Comparison of ENCODE assay signal across 12 cellular contexts in genomic region chr1:84442747-84443646, GRCh38. TPM values are rescaled to one million over a fixed set of nuclear protein-coding genes. Genes with fewer than 3 reads are reported as not detected.
DNase-seq lines count a peak whose midpoint lies in the region; ATAC-seq, FAIRE-seq and TF ChIP-seq lines count a peak whose summit lies in the region.
"Not testable (repeated sequence)": the region's sequence is repeated elsewhere in the genome, so short reads cannot be mapped to it uniquely, and the experiment has no call there.
"Had no signal": no experiment of that assay in that cellular context is flagged by ENCODE, and none has a peak within 500 bp of the region (broad histone marks: within the 10 kb centered on the region; RNA-seq: fewer than 3 reads in every experiment).

No MANE protein-coding gene starts in this region.

- not testable (repeated sequence) for BruUV-seq in HepG2 (replicated peaks; lab: Mats Ljungman, UMichigan)

- H3K36me3 ChIP-seq in CD8-positive, alpha-beta memory T cell (ENCODE audit: insufficient read depth, low read length); GM23338 (ENCODE audit: insufficient read depth); HepG2 (replicated peaks in 1 of 2; ENCODE audit: control insufficient read depth in 1 of 2, insufficient read depth in 2 of 2, low read length in 2 of 2): not testable (repeated sequence)

- 40% methylated on average over 3 of the region's 7 CpGs for WGBS in HepG2 (ENCODE audit: low lambda C conversion rate)

- H3K4me1 ChIP-seq in CD8-positive, alpha-beta memory T cell (ENCODE audit: insufficient read depth, low read length) = peaks cover 15% of the 10 kb centered on the region
- not testable (repeated sequence) for H3K4me1 ChIP-seq in GM23338 (ENCODE audit: insufficient read depth); HepG2 (ENCODE audit: insufficient read depth, low read length)

- peak overlapping the region; percentile 52 for H2AFZ ChIP-seq in GM23338
- not testable (repeated sequence) for H2AFZ ChIP-seq in HepG2 (ENCODE audit: low read length)

- TF ChIP-seq RAD21 in HepG2 (CRISPR knock-in tag; IDR thresholded peaks at IDR 0.05) = not testable (repeated sequence)

- H3K4me2 ChIP-seq in GM23338 = not testable (repeated sequence)
- 0 out of 2 replicates have a peak overlapping the region, but pooled peaks have one; percentile 39 for H3K4me2 ChIP-seq in HepG2 (ENCODE audit: low read depth, low read length)

- intact Hi-C loops in HepG2 (cut with micrococcal nuclease; ENCODE audit: unreplicated experiment) = loop anchor here (1.0 to 5.0 kb wide), 3 partner anchors 99 to 329 kb away; no protein-coding TSS in a partner anchor

- H3F3A ChIP-seq in GM23338 (replicated peaks; ENCODE audit: low read depth) = not testable (repeated sequence)

- H3K9me2 ChIP-seq in GM23338 (ENCODE audit: insufficient read depth) = not testable (repeated sequence)

- peaks cover 12 to 22% (median 21%) of the 10 kb centered on the region in 3 donors for H3K4me1 Mint-ChIP-seq in CD8-positive, alpha-beta memory T cell
- not testable (repeated sequence) for H3K4me1 Mint-ChIP-seq in GM23338; T-helper 17 cell; activated naive CD8-positive, alpha-beta T cell treated with anti-CD3 and anti-CD28 coated beads, Interleukin-2, amount 10 ng/mL, durations not matched to agents 7 days and 5 days; stimulated activated effector memory CD8-positive, alpha-beta T cell treated with anti-CD3 and anti-CD28 coated beads, Interleukin-12 subunit alpha, Interleukin-12 subunit beta, amount 100 ng/mL, for 72 hours

- CTCF ChIA-PET in CD8-positive, alpha-beta memory T cell (lab: Charles Lee) = interaction anchor here (0.7 to 3.4 kb wide), 31 partner anchors 9 to 340 kb away, joined by 3 to 44 read pairs (median 4); partner anchors contain the start of genes CTBS, GNG5, PRKACB and SPATA1
- CTCF ChIA-PET in HepG2 (lab: Yijun Ruan, JAX; ENCODE audit: low intra/inter-chr PET ratio, low total read pairs) = interaction anchor here (1.6 to 2.7 kb wide), 2 partner anchors 161 to 311 kb away, joined by 5 to 19 read pairs; no protein-coding TSS in a partner anchor

- not testable (repeated sequence) for H4K20me1 ChIP-seq in GM23338 (replicated peaks; ENCODE audit: insufficient read depth); HepG2 (ENCODE audit: insufficient read depth, low read length)

- H3K27me3 Mint-ChIP-seq in CD8-positive, alpha-beta memory T cell = peaks cover 15 to 22% of the 10 kb centered on the region in 2 donors
- H3K27me3 Mint-ChIP-seq in GM23338 (ENCODE audit: insufficient read depth, low read depth, poor library complexity); T-helper 17 cell; activated naive CD8-positive, alpha-beta T cell treated with anti-CD3 and anti-CD28 coated beads, Interleukin-2, amount 10 ng/mL, durations not matched to agents 7 days and 5 days: not testable (repeated sequence)

- not testable (repeated sequence) for H3K9ac ChIP-seq in HepG2 (ENCODE audit: insufficient read depth, low read depth, low read length)

- not testable (repeated sequence) for ATAC-seq in GM23338, HepG2
- peak; percentile 84 for ATAC-seq in T-helper 17 cell
- ATAC-seq in activated naive CD8-positive, alpha-beta T cell treated with anti-CD3 and anti-CD28 coated beads, Interleukin-2, amount 10 ng/mL, durations not matched to agents 7 days and 5 days (ENCODE audit: low read depth) = peak; percentile 66
- ATAC-seq in stimulated activated effector memory CD8-positive, alpha-beta T cell treated with anti-CD3 and anti-CD28 coated beads, Interleukin-12 subunit alpha, Interleukin-12 subunit beta, amount 100 ng/mL, for 72 hours = peak; percentile 69

- H3K9me3 ChIP-seq in CD8-positive, alpha-beta memory T cell (ENCODE audit: low read length); T-helper 17 cell (ENCODE audit: control insufficient read depth, low read length, poor library complexity, severe bottlenecking); HepG2 (ENCODE audit: low read length): not testable (repeated sequence)

- H3K4me3 Mint-ChIP-seq in CD8-positive, alpha-beta memory T cell = peak overlapping the region in 4 of 7 donors; percentile 12 to 58 (median 32)
- H3K4me3 Mint-ChIP-seq in GM23338; stimulated activated effector memory CD8-positive, alpha-beta T cell treated with anti-CD3 and anti-CD28 coated beads, Interleukin-12 subunit alpha, Interleukin-12 subunit beta, amount 100 ng/mL, for 72 hours: not testable (repeated sequence)
- peak overlapping the region; percentile 9 for H3K4me3 Mint-ChIP-seq in T-helper 17 cell
- H3K4me3 Mint-ChIP-seq in activated naive CD8-positive, alpha-beta T cell treated with anti-CD3 and anti-CD28 coated beads, Interleukin-2, amount 10 ng/mL, durations not matched to agents 7 days and 5 days = peak overlapping the region; percentile 45

- not testable (repeated sequence) for H3K27me3 ChIP-seq in CD8-positive, alpha-beta memory T cell (ENCODE audit: insufficient read depth, low read length, poor library complexity, severe bottlenecking); GM23338 (ENCODE audit: insufficient read depth); HepG2 (ENCODE audit: control insufficient read depth in 1 of 2, insufficient read depth in 2 of 2, low read length in 2 of 2)

- H3K36me3 Mint-ChIP-seq in CD8-positive, alpha-beta memory T cell; GM23338 (ENCODE audit: low read depth); T-helper 17 cell (ENCODE audit: low read depth); activated naive CD8-positive, alpha-beta T cell treated with anti-CD3 and anti-CD28 coated beads, Interleukin-2, amount 10 ng/mL, durations not matched to agents 7 days and 5 days; stimulated activated effector memory CD8-positive, alpha-beta T cell treated with anti-CD3 and anti-CD28 coated beads, Interleukin-12 subunit alpha, Interleukin-12 subunit beta, amount 100 ng/mL, for 72 hours: not testable (repeated sequence)

- TF ChIP-seq POLR2A in HepG2 (IDR thresholded peaks at IDR 0.05; ENCODE audit: insufficient read depth in 1 of 2, low read depth in 2 of 2, low read length in 2 of 2) = not testable (repeated sequence)

- H3K4me3 ChIP-seq in CD8-positive, alpha-beta memory T cell (ENCODE audit: low read length) = peak overlapping the region; percentile 4
- H3K4me3 ChIP-seq in GM23338; HepG2 (replicated peaks in 1 of 3; ENCODE audit: insufficient read depth in 1 of 3, low read depth in 2 of 3, low read length in 3 of 3): not testable (repeated sequence)

- not testable (repeated sequence) for TF ChIP-seq EP300 in HepG2 (IDR thresholded peaks at IDR 0.05; ENCODE audit: low read depth in 2 of 2, low read length in 2 of 2); HepG2 (CRISPR knock-in tag; IDR thresholded peaks at IDR 0.05; ENCODE audit: borderline replicate concordance)

- in situ Hi-C loops in HepG2 (cut with HindIII; ENCODE audit: extremely low pct_ligation_motif_present, low pct_unique_long_range_greater_than_20kb) = loop anchor here (5.0 kb wide), 1 partner anchor 159 kb away; no protein-coding TSS in a partner anchor

- not testable (repeated sequence) for FAIRE-seq in HepG2 (lab: Jason Lieb, UNC)

- TF ChIP-seq CTCF in GM23338 (conservative IDR thresholded peaks at IDR 0.05; ENCODE audit: low read depth in 2 of 2); HepG2 (CRISPR knock-in tag; IDR thresholded peaks at IDR 0.05): not testable (repeated sequence)

- DNase-seq in CD8-positive, alpha-beta memory T cell = peak in 4 of 5 donors; percentile 10 to 70 (median 26)
- not testable (repeated sequence) for DNase-seq in GM23338 (ENCODE audit: low spot score); HepG2 (ENCODE audit: low spot score)
- peak; percentile 42 for DNase-seq in NCI-H2029 (lab: John Stamatoyannopoulos, UW)
- DNase-seq in T-helper 17 cell = peak in 2 of 3 donors; percentile 17 to 27
- DNase-seq in activated CD8-positive, alpha-beta memory T cell treated with anti-CD3 and anti-CD28 coated beads for 24 hours = peak; percentile 64
- DNase-seq in activated naive CD8-positive, alpha-beta T cell treated with anti-CD3 and anti-CD28 coated beads, Interleukin-2, amount 10 ng/mL, durations not matched to agents 7 days and 5 days = peak; percentile 44
- peak in 1 of 2 donors; percentile 54 for DNase-seq in stimulated activated effector memory CD8-positive, alpha-beta T cell treated with anti-CD3 and anti-CD28 coated beads, Interleukin-12 subunit alpha, Interleukin-12 subunit beta, amount 100 ng/mL, for 72 hours (ENCODE audit: low spot score in 2 of 2)

- POLR2A ChIA-PET in CD8-positive, alpha-beta memory T cell (lab: Charles Lee) = interaction anchor here (1.0 to 1.3 kb wide), 3 partner anchors 36 to 131 kb away, joined by 3 to 5 read pairs (median 4); partner anchors contain the start of genes CTBS, GNG5 and SPATA1
- POLR2A ChIA-PET in activated naive CD8-positive, alpha-beta T cell treated with anti-CD3 and anti-CD28 coated beads, Interleukin-2, amount 10 ng/mL, durations not matched to agents 7 days and 5 days (lab: Charles Lee) = interaction anchor here (0.8 to 2.5 kb wide), 4 partner anchors 9 to 178 kb away, joined by 4 to 17 read pairs (median 6); partner anchors contain the start of genes CTBS, GNG5 and SPATA1
- POLR2A ChIA-PET in HepG2 (lab: Yijun Ruan, JAX) = not testable (repeated sequence)

- not testable (repeated sequence) for H3K79me2 ChIP-seq in GM23338 (replicated peaks; ENCODE audit: insufficient read depth); HepG2 (ENCODE audit: insufficient read depth, low read length)

- not testable (repeated sequence) for H3K9me3 Mint-ChIP-seq in CD8-positive, alpha-beta memory T cell; GM23338; activated naive CD8-positive, alpha-beta T cell treated with anti-CD3 and anti-CD28 coated beads, Interleukin-2, amount 10 ng/mL, durations not matched to agents 7 days and 5 days; stimulated activated effector memory CD8-positive, alpha-beta T cell treated with anti-CD3 and anti-CD28 coated beads, Interleukin-12 subunit alpha, Interleukin-12 subunit beta, amount 100 ng/mL, for 72 hours

- not testable (repeated sequence) for H3K27ac Mint-ChIP-seq in CD8-positive, alpha-beta memory T cell; GM23338
- peak overlapping the region; percentile 73 for H3K27ac Mint-ChIP-seq in T-helper 17 cell
- H3K27ac Mint-ChIP-seq in activated naive CD8-positive, alpha-beta T cell treated with anti-CD3 and anti-CD28 coated beads, Interleukin-2, amount 10 ng/mL, durations not matched to agents 7 days and 5 days = peak overlapping the region; percentile 44
- H3K27ac Mint-ChIP-seq in stimulated activated effector memory CD8-positive, alpha-beta T cell treated with anti-CD3 and anti-CD28 coated beads, Interleukin-12 subunit alpha, Interleukin-12 subunit beta, amount 100 ng/mL, for 72 hours = peak overlapping the region; percentile 23

- not testable (repeated sequence) for H3K27ac ChIP-seq in CD8-positive, alpha-beta memory T cell (ENCODE audit: low read depth, low read length); GM23338 (ENCODE audit: low read depth); HepG2 (ENCODE audit: extremely low read length, insufficient read depth, low read length)

RNA-seq across cellular contexts. Expression of gene RPF1, which starts 36.1 kb away (rescaled TPM):
- 10 to 100 TPM; 60.1 to 63.5 TPM for total RNA-seq in CD8-positive, alpha-beta memory T cell
- polyA plus RNA-seq in CD8-positive, alpha-beta memory T cell = 59.7 TPM
- total RNA-seq in GM23338 (2014; rRNA removed; shearing (Covaris generic)) = 56.4 and 62.6 TPM in 2 replicates
- polyA plus RNA-seq in GM23338 (2016; fragmentation: Nextera tagmentation; extraction: Ambion mirVana) (57.1 and 58.9 TPM in 2 replicates), HepG2 (2011; rRNA removed) (18.0 and 23.0 TPM in 2 replicates)
- total RNA-seq in T-helper 17 cell (10 to 100 TPM; 41.0 to 52.7 TPM), HepG2 (2016; rRNA removed; fragmentation: Illumina TruSeq; extraction: Trizol) (39.0 and 58.4 TPM in 2 replicates)
- total RNA-seq in activated naive CD8-positive, alpha-beta T cell treated with anti-CD3 and anti-CD28 coated beads, Interleukin-2, amount 10 ng/mL, durations not matched to agents 7 days and 5 days = 10 to 100 TPM; 34.8 to 36.2 TPM
- total RNA-seq in HepG2 (2016; cell fraction: cytosol; rRNA removed; fragmentation: Illumina TruSeq; extraction: Trizol; ENCODE audit: low read depth) = 11.4 and 13.2 TPM in 2 replicates
- 41.0 and 60.2 TPM in 2 replicates for total RNA-seq in HepG2 (2016; cell fraction: insoluble cytoplasmic fraction; rRNA removed; fragmentation: Illumina TruSeq; extraction: Trizol)
- 14.7 and 18.8 TPM in 2 replicates for total RNA-seq in HepG2 (2016; cell fraction: membrane; rRNA removed; fragmentation: Illumina TruSeq; extraction: Trizol)
- 23.2 and 24.9 TPM in 2 replicates for total RNA-seq in HepG2 (2016; cell fraction: nucleus; rRNA removed; fragmentation: Illumina TruSeq; extraction: Trizol)
- 8.8 and 12.7 TPM in 2 replicates for polyA plus RNA-seq in HepG2 (2011; cell fraction: cytosol; rRNA removed)
- polyA plus RNA-seq in HepG2 (2011; cell fraction: nucleus; rRNA removed) = 5.6 and 6.2 TPM in 2 replicates
- polyA plus RNA-seq in HepG2 (2012) = 16.9 and 23.4 TPM in 2 replicates
- polyA plus RNA-seq in HepG2 (2016; cell fraction: cytosol; fragmentation: Illumina TruSeq; extraction: Trizol; ENCODE audit: low read depth) = 7.7 and 8.5 TPM in 2 replicates
- 63.0 and 69.9 TPM in 2 replicates for polyA plus RNA-seq in HepG2 (2016; cell fraction: insoluble cytoplasmic fraction; fragmentation: Illumina TruSeq; extraction: Trizol; ENCODE audit: low read depth)
- 8.8 and 11.0 TPM in 2 replicates for polyA plus RNA-seq in HepG2 (2016; cell fraction: membrane; fragmentation: Illumina TruSeq; extraction: Trizol; ENCODE audit: low read depth)
- polyA plus RNA-seq in HepG2 (2016; cell fraction: nucleus; fragmentation: Illumina TruSeq; extraction: Trizol; ENCODE audit: insufficient read depth, low read depth) = 31.5 and 32.8 TPM in 2 replicates
- polyA minus RNA-seq in HepG2 (2011; rRNA and poly(A)+ RNA removed; ENCODE audit: low replicate concordance) = 1.8 and 7.1 TPM in 2 replicates
- polyA minus RNA-seq in HepG2 (2011; cell fraction: cytosol; rRNA and poly(A)+ RNA removed) = 6.5 and 7.5 TPM in 2 replicates
- 18.3 and 21.5 TPM in 2 replicates for polyA minus RNA-seq in HepG2 (2011; cell fraction: nucleus; rRNA and poly(A)+ RNA removed)

RNA-seq across cellular contexts. Expression of gene DNASE2B, which starts 44.7 kb away (rescaled TPM):
- total RNA-seq in CD8-positive, alpha-beta memory T cell = not detected
- polyA plus RNA-seq in CD8-positive, alpha-beta memory T cell = not detected
- not detected in 2 replicates for total RNA-seq in GM23338 (2014; rRNA removed; shearing (Covaris generic))
- not detected in 2 replicates for polyA plus RNA-seq in GM23338 (2016; fragmentation: Nextera tagmentation; extraction: Ambion mirVana)
- not detected for total RNA-seq in T-helper 17 cell
- not detected for total RNA-seq in activated naive CD8-positive, alpha-beta T cell treated with anti-CD3 and anti-CD28 coated beads, Interleukin-2, amount 10 ng/mL, durations not matched to agents 7 days and 5 days
- total RNA-seq in HepG2 (2016; rRNA removed; fragmentation: Illumina TruSeq; extraction: Trizol) = not detected in 2 replicates
- total RNA-seq in HepG2 (2016; cell fraction: cytosol; rRNA removed; fragmentation: Illumina TruSeq; extraction: Trizol; ENCODE audit: low read depth) = not detected in 2 replicates
- total RNA-seq in HepG2 (2016; cell fraction: insoluble cytoplasmic fraction; rRNA removed; fragmentation: Illumina TruSeq; extraction: Trizol) = not detected in 2 replicates
- not detected in 2 replicates for total RNA-seq in HepG2 (2016; cell fraction: membrane; rRNA removed; fragmentation: Illumina TruSeq; extraction: Trizol)
- total RNA-seq in HepG2 (2016; cell fraction: nucleus; rRNA removed; fragmentation: Illumina TruSeq; extraction: Trizol) = not detected in 2 replicates
- polyA plus RNA-seq in HepG2 (2011; rRNA removed) = not detected in 2 replicates
- polyA plus RNA-seq in HepG2 (2011; cell fraction: cytosol; rRNA removed) = not detected in 2 replicates
- polyA plus RNA-seq in HepG2 (2011; cell fraction: nucleus; rRNA removed) = not detected in 2 replicates
- polyA plus RNA-seq in HepG2 (2012) = not detected in 2 replicates
- not detected in 2 replicates for polyA plus RNA-seq in HepG2 (2016; cell fraction: cytosol; fragmentation: Illumina TruSeq; extraction: Trizol; ENCODE audit: low read depth)
- not detected in 2 replicates for polyA plus RNA-seq in HepG2 (2016; cell fraction: insoluble cytoplasmic fraction; fragmentation: Illumina TruSeq; extraction: Trizol; ENCODE audit: low read depth)
- not detected in 2 replicates for polyA plus RNA-seq in HepG2 (2016; cell fraction: membrane; fragmentation: Illumina TruSeq; extraction: Trizol; ENCODE audit: low read depth)
- polyA plus RNA-seq in HepG2 (2016; cell fraction: nucleus; fragmentation: Illumina TruSeq; extraction: Trizol; ENCODE audit: insufficient read depth, low read depth) = not detected in 2 replicates
- not detected in 2 replicates for polyA minus RNA-seq in HepG2 (2011; rRNA and poly(A)+ RNA removed; ENCODE audit: low replicate concordance)
- not detected in 2 replicates for polyA minus RNA-seq in HepG2 (2011; cell fraction: cytosol; rRNA and poly(A)+ RNA removed)
- not detected in 2 replicates for polyA minus RNA-seq in HepG2 (2011; cell fraction: nucleus; rRNA and poly(A)+ RNA removed)
- total RNA-seq: chondrocyte, glomerular endothelial cell, H1, right cardiac atrium had no signal
- polyA plus RNA-seq: H1, right cardiac atrium had no signal
